Comparison of ENCODE assay signal across 12 cellular contexts in the genomic region with DNA sequence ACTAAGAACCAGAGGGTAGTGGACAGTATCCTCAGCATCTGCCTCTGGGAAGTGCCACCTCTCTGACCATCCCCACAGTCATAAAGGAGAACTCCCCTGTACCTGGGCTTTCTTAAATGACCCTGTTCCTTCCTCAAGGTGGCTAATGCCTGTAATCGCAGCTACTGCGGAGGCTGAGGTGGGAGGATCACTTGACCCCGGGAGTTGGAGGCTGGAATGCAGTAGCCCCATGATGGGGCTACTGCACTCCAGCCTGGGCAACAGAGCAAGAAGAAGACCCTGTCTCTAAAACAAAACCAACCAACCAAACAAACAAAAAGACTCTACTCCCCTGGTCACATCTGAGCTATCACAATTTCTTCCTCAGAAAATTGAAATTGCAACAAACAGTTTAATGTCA. TPM values are rescaled to one million over a fixed set of nuclear protein-coding genes. Genes with fewer than 3 reads are reported as not detected.
DNase-seq lines count a peak whose midpoint lies in the region; ATAC-seq and TF ChIP-seq lines count a peak whose summit lies in the region.
"Had no signal": no experiment of that assay in that cellular context is flagged by ENCODE, and none has a peak within 500 bp of the region (broad histone marks: within the 10 kb centered on the region; RNA-seq: fewer than 3 reads in every experiment).

No MANE protein-coding gene starts in this region.

- peaks cover 42% of the 10 kb centered on the region for H3K79me2 ChIP-seq in SK-N-SH (ENCODE audit: insufficient read depth)
- H3K79me2 ChIP-seq in OCI-LY7 (ENCODE audit: insufficient read depth, low read depth, low read length) = peaks cover 42% of the 10 kb centered on the region
- H3K79me2 ChIP-seq in fibroblast of lung (ENCODE audit: control insufficient read depth, insufficient read depth, low read length) = peaks cover 42% of the 10 kb centered on the region
- H3K79me2 ChIP-seq in smooth muscle cell (ENCODE audit: low read depth) = peaks cover 39% of the 10 kb centered on the region

- H3K9me3 ChIP-seq in SK-N-SH (no peaks in the 10 kb centered on the region), OCI-LY7 (ENCODE audit: low read length) (no peaks in the 10 kb centered on the region), fibroblast of lung (ENCODE audit: control insufficient read depth, insufficient read depth, low read depth, low read length) (no peaks in the 10 kb centered on the region), smooth muscle cell (replicated peaks; ENCODE audit: low read depth) (no peaks in the 10 kb centered on the region)
- H3K9me3 ChIP-seq: left lung, MG63 had no signal

- no peak overlapping the region; a peak in 1 of 4 replicates for H3K4me3 ChIP-seq in SK-N-SH (ENCODE audit: low read depth in 2 of 2, low read length in 1 of 2)
- no peak overlapping the region for H3K4me3 ChIP-seq in OCI-LY7 (ENCODE audit: low read depth, low read length, poor library complexity, severe bottlenecking)
- H3K4me3 ChIP-seq in fibroblast of lung (replicated peaks in 1 of 4; ENCODE audit: control extremely low read depth in 1 of 4, insufficient read depth in 1 of 4, low read depth in 3 of 4, low read length in 4 of 4) = no peak overlapping the region
- no peak overlapping the region for H3K4me3 ChIP-seq in smooth muscle cell
- H3K4me3 ChIP-seq in dorsolateral prefrontal cortex = no peak overlapping the region

- POLR2A ChIA-PET in SK-N-SH (lab: Yijun Ruan, JAX) = no interaction called here
- POLR2A ChIA-PET in OCI-LY7 (lab: Charles Lee) = interaction anchor here (0.7 to 3.7 kb wide), 5 partner anchors 46 to 449 kb away, joined by 4 to 31 read pairs (median 21); no protein-coding TSS in a partner anchor

- no peak for DNase-seq in SK-N-SH
- DNase-seq in OCI-LY7 (ENCODE audit: low spot score) = no peak
- DNase-seq in fibroblast of lung (ENCODE audit: low read depth in 2 of 2) = no peak
- DNase-seq in smooth muscle cell (lab: John Stamatoyannopoulos, UW; ENCODE audit: unreplicated experiment) = no peak
- no peak for DNase-seq in dermis blood vessel endothelial cell
- DNase-seq in dorsolateral prefrontal cortex = no peak
- DNase-seq in 8988T = no peak
- DNase-seq: activated effector memory CD4-positive, alpha-beta T cell treated with anti-CD3 and anti-CD28 coated beads, Interleukin-2, amount 50 U/mL, for 16 hours; activated T-cell treated with anti-CD3 and anti-CD28 coated beads, Interleukin-2, amount 50 U/mL, for 1 hour; MG63 had no signal

- TF ChIP-seq EP300 in SK-N-SH (IDR thresholded peaks at IDR 0.05; ENCODE audit: borderline replicate concordance in 1 of 2, low read depth in 1 of 2, low read length in 1 of 2) = no peak

- no peak for TF ChIP-seq CTCF in SK-N-SH (IDR thresholded peaks at IDR 0.05)
- TF ChIP-seq CTCF in OCI-LY7 (conservative IDR thresholded peaks at IDR 0.05; ENCODE audit: low read length) = no peak
- no peak for TF ChIP-seq CTCF in fibroblast of lung (conservative IDR thresholded peaks at IDR 0.05 in 1 of 2, IDR thresholded peaks at IDR 0.05 in 1 of 2; ENCODE audit: low read depth in 1 of 2, low read length in 2 of 2)
- TF ChIP-seq CTCF in smooth muscle cell (IDR thresholded peaks at IDR 0.05; ENCODE audit: borderline replicate concordance, insufficient read depth, poor library complexity, severe bottlenecking) = no peak
- TF ChIP-seq CTCF in dorsolateral prefrontal cortex (IDR thresholded peaks at IDR 0.05 in 54 of 56, conservative IDR thresholded peaks at IDR 0.05 in 2 of 56; ENCODE audit: low read depth in 1 of 56, partially characterized antibody in 56 of 56) = no peak

- H3K4me2 ChIP-seq in SK-N-SH (no peak overlapping the region), OCI-LY7 (ENCODE audit: low read length) (peak overlapping the region; percentile 85), fibroblast of lung (ENCODE audit: extremely low read depth, insufficient read depth, low read length) (no peak overlapping the region), smooth muscle cell (no peak overlapping the region)

- H3K9ac ChIP-seq in SK-N-SH = no peak overlapping the region
- no peak overlapping the region for H3K9ac ChIP-seq in fibroblast of lung (ENCODE audit: insufficient read depth, low read length)
- H3K9ac ChIP-seq in smooth muscle cell (ENCODE audit: low read depth) = no peak overlapping the region

- no peaks in the 10 kb centered on the region for H3K9me2 ChIP-seq in SK-N-SH
- no peaks in the 10 kb centered on the region for H3K9me2 ChIP-seq in OCI-LY7 (ENCODE audit: insufficient read depth, low read length)

- WGBS in SK-N-SH (ENCODE audit: low lambda C conversion rate) = 96% methylated on average over 3 of the region's 3 CpGs
- WGBS in smooth muscle cell (ENCODE audit: low lambda C conversion rate) = 98% methylated on average over 3 of the region's 3 CpGs

- no peaks in the 10 kb centered on the region for H4K20me1 ChIP-seq in SK-N-SH (ENCODE audit: insufficient read depth)
- H4K20me1 ChIP-seq in OCI-LY7 (ENCODE audit: insufficient read depth, low read length) = peaks cover 21% of the 10 kb centered on the region
- H4K20me1 ChIP-seq in fibroblast of lung (ENCODE audit: control insufficient read depth, extremely low read depth, insufficient read depth, low read length) = no peaks in the 10 kb centered on the region
- no peaks in the 10 kb centered on the region for H4K20me1 ChIP-seq in smooth muscle cell (ENCODE audit: low read depth)

- H3K36me3 ChIP-seq in SK-N-SH (replicated peaks in 1 of 2; ENCODE audit: control insufficient read depth in 1 of 2, insufficient read depth in 2 of 2, low read length in 1 of 2) (peaks cover 0 to 2% of the 10 kb centered on the region in 2 experiments), OCI-LY7 (ENCODE audit: insufficient read depth, low read length) (peaks cover 39% of the 10 kb centered on the region), fibroblast of lung (ENCODE audit: control insufficient read depth, insufficient read depth, low read length) (peaks cover 1% of the 10 kb centered on the region), smooth muscle cell (ENCODE audit: low read depth) (no peaks in the 10 kb centered on the region)
- H3K36me3 ChIP-seq: left lung had no signal

- H3K4me1 ChIP-seq in SK-N-SH (ENCODE audit: control insufficient read depth in 1 of 2, insufficient read depth in 2 of 2, low read depth in 1 of 2, low read length in 1 of 2) = peaks cover 0 to 14% of the 10 kb centered on the region in 2 experiments; a peak in 2 of 4 replicates
- H3K4me1 ChIP-seq in OCI-LY7 (ENCODE audit: insufficient read depth, low read length, poor library complexity, severe bottlenecking) = peaks cover 36% of the 10 kb centered on the region
- peaks cover 7% of the 10 kb centered on the region for H3K4me1 ChIP-seq in fibroblast of lung (ENCODE audit: control insufficient read depth, extremely low read depth, insufficient read depth, low read length)
- H3K4me1 ChIP-seq in smooth muscle cell (ENCODE audit: low read depth) = peaks cover 8% of the 10 kb centered on the region

- H3K27me3 ChIP-seq in SK-N-SH (ENCODE audit: insufficient read depth) (no peaks in the 10 kb centered on the region), fibroblast of lung (ENCODE audit: control insufficient read depth, insufficient read depth, low read length) (peaks cover 2% of the 10 kb centered on the region), smooth muscle cell (ENCODE audit: low read depth) (no peaks in the 10 kb centered on the region), dorsolateral prefrontal cortex (no peaks in the 10 kb centered on the region)
- H3K27me3 ChIP-seq: left lung, MG63 had no signal

- intact Hi-C loops in OCI-LY7 (cut with micrococcal nuclease; ENCODE audit: unreplicated experiment) = loop anchor here (2.0 to 10.0 kb wide), 2 partner anchors 51 to 375 kb away; partner anchors contain the start of genes BMF and FSIP1
- intact Hi-C loops in dorsolateral prefrontal cortex (cut with DNase I) = loop anchor here (1.0 to 10.0 kb wide), 3 partner anchors 55 to 115 kb away; partner anchors contain the start of gene BMF (in 1 of the 2)

- TF ChIP-seq RAD21 in SK-N-SH (IDR thresholded peaks at IDR 0.05; ENCODE audit: low read length) = no peak

- CTCF ChIA-PET in SK-N-SH (lab: Yijun Ruan, JAX) (interaction anchor here (1.5 to 5.0 kb wide), 3 partner anchors 55 to 115 kb away, joined by 4 to 19 read pairs (median 9); no protein-coding TSS in a partner anchor), OCI-LY7 (lab: Charles Lee; ENCODE audit: unreplicated experiment) (no interaction called here)

- no peak for ATAC-seq in SK-N-SH treated with all-trans-retinoic acid at 6 μM for 48 hours

- BruUV-seq in OCI-LY7 (replicated peaks; lab: Mats Ljungman, UMichigan) = no TSS peak

- H2AFZ ChIP-seq in SK-N-SH (ENCODE audit: low read depth) = peak overlapping the region; percentile 79
- H2AFZ ChIP-seq in OCI-LY7 (ENCODE audit: low read length) = peak overlapping the region; percentile 95; the same call in 1 of the 2 replicates
- peak overlapping the region; percentile 79 for H2AFZ ChIP-seq in fibroblast of lung (ENCODE audit: low read length)
- peak overlapping the region; percentile 90 for H2AFZ ChIP-seq in smooth muscle cell (ENCODE audit: low read depth)

- H3F3A ChIP-seq in SK-N-SH (replicated peaks; ENCODE audit: insufficient read depth) (no peaks in the 10 kb centered on the region), smooth muscle cell (ENCODE audit: low read depth) (no peaks in the 10 kb centered on the region)

- no peak overlapping the region for H3K27ac ChIP-seq in SK-N-SH (ENCODE audit: low read depth in 2 of 2, low read length in 1 of 2)
- H3K27ac ChIP-seq in OCI-LY7 (ENCODE audit: low read depth, low read length, poor library complexity, severe bottlenecking) = no peak overlapping the region
- no peak overlapping the region for H3K27ac ChIP-seq in fibroblast of lung (ENCODE audit: insufficient read depth, low read length)
- no peak overlapping the region for H3K27ac ChIP-seq in smooth muscle cell (ENCODE audit: low read depth)
- peak overlapping the region in 1 of 59 donors; percentile 3 for H3K27ac ChIP-seq in dorsolateral prefrontal cortex
- H3K27ac ChIP-seq: left lung had no signal

RNA-seq across cellular contexts. Expression of gene BUB1B, which starts 0.8 kb away (rescaled TPM):
- polyA plus RNA-seq in SK-N-SH (2012; rRNA removed) (12.6 and 13.8 TPM in 2 replicates), fibroblast of lung (6.9 and 23.9 TPM in 2 replicates), smooth muscle cell (5.8 and 6.1 TPM in 2 replicates)
- 10.8 and 12.4 TPM in 2 replicates for polyA plus RNA-seq in SK-N-SH (2012; cell fraction: cytosol; rRNA removed)
- polyA plus RNA-seq in SK-N-SH (2012; cell fraction: nucleus; rRNA removed) = 17.3 and 38.5 TPM in 2 replicates
- 192 and 215 TPM in 2 replicates for total RNA-seq in OCI-LY7 (2014; rRNA removed; shearing (Covaris generic))
- total RNA-seq in OCI-LY7 (2022) (162 and 166 TPM in 2 replicates), fibroblast of lung (2.1 and 5.4 TPM in 2 replicates), smooth muscle cell (11.3 and 15.0 TPM in 2 replicates), dermis blood vessel endothelial cell (12.8 and 39.7 TPM in 2 replicates), dorsolateral prefrontal cortex (1 to 10 TPM in 86 of 120 experiments, under 1 TPM in 27, not detected in 7; 0.13 to 8.5 (median 1.8) TPM)
- polyA plus RNA-seq in fibroblast of lung (2012) = 6.2 and 20.5 TPM in 2 replicates
- 6.6 and 7.3 TPM in 2 replicates for polyA minus RNA-seq in fibroblast of lung (ENCODE audit: low replicate concordance)

RNA-seq across cellular contexts. Expression of gene BMF, which starts 51.3 kb away (rescaled TPM):
- polyA plus RNA-seq in SK-N-SH (2012; rRNA removed) (0.72 and 1.0 TPM in 2 replicates), fibroblast of lung (2.2 TPM in 2 replicates), smooth muscle cell (3.6 and 7.5 TPM in 2 replicates)
- 0.58 and 0.64 TPM in 2 replicates for polyA plus RNA-seq in SK-N-SH (2012; cell fraction: cytosol; rRNA removed)
- polyA plus RNA-seq in SK-N-SH (2012; cell fraction: nucleus; rRNA removed) = 2.2 and 2.5 TPM in 2 replicates
- total RNA-seq in OCI-LY7 (2014; rRNA removed; shearing (Covaris generic)) = 4.8 and 5.3 TPM in 2 replicates
- total RNA-seq in OCI-LY7 (2022) (11.1 and 11.3 TPM in 2 replicates), fibroblast of lung (8.6 and 9.5 TPM in 2 replicates), smooth muscle cell (9.1 and 11.2 TPM in 2 replicates), dermis blood vessel endothelial cell (9.4 and 18.4 TPM in 2 replicates), dorsolateral prefrontal cortex (1 to 10 TPM in 117 of 120 experiments, under 1 TPM in 3; 0.89 to 7.2 (median 2.6) TPM)
- 1.4 and 2.1 TPM in 2 replicates for polyA plus RNA-seq in fibroblast of lung (2012)
- polyA minus RNA-seq in fibroblast of lung (ENCODE audit: low replicate concordance) = 6.4 and 13.5 TPM in 2 replicates
